21 cellular contexts compared by ENCODE assay signal in genomic region chr13:59843040-59843439, GRCh38.
DNase-seq lines count a peak whose midpoint lies in the region; ATAC-seq, FAIRE-seq and TF ChIP-seq lines count a peak whose summit lies in the region.
"Had no signal": no experiment of that assay in that cellular context is flagged by ENCODE, and none has a peak within 500 bp of the region (broad histone marks: within the 10 kb centered on the region; RNA-seq: fewer than 3 reads in every experiment).

No MANE protein-coding gene starts in this region.

- no peak for TF ChIP-seq CTCF in HepG2 (CRISPR knock-in tag; IDR thresholded peaks at IDR 0.05)
- TF ChIP-seq CTCF in right lobe of liver (IDR thresholded peaks at IDR 0.05) = no peak
- no peak for TF ChIP-seq CTCF in PC-3 (conservative IDR thresholded peaks at IDR 0.05; ENCODE audit: low read depth, low read length)
- no peak for TF ChIP-seq CTCF in endothelial cell of umbilical vein (IDR thresholded peaks at IDR 0.05; ENCODE audit: extremely low read depth in 1 of 2, insufficient read depth in 1 of 2, low read depth in 1 of 2, low read length in 2 of 2)

- H3K27ac ChIP-seq in HepG2 (ENCODE audit: extremely low read length, insufficient read depth, low read length) (no peak overlapping the region), right lobe of liver (no peak overlapping the region), PC-3 (ENCODE audit: low read length) (peak overlapping the region; percentile 66), endothelial cell of umbilical vein (ENCODE audit: insufficient read depth, low read depth, low read length) (no peak overlapping the region)

- CTCF ChIA-PET in HepG2 (lab: Yijun Ruan, JAX; ENCODE audit: low intra/inter-chr PET ratio, low total read pairs) (no interaction called here), PC-3 (lab: Charles Lee) (interaction anchor here (0.5 kb wide), 1 partner anchor 50 kb away, joined by 3 read pairs; no protein-coding TSS in a partner anchor), endothelial cell of umbilical vein (lab: Charles Lee) (interaction anchor here (1.0 to 1.6 kb wide), 5 partner anchors 8 to 42 kb away, joined by 3 to 5 read pairs (median 3); no protein-coding TSS in a partner anchor)

- no peaks in the 10 kb centered on the region for H3F3A ChIP-seq in PC-3 (ENCODE audit: low read length, unreplicated experiment)

- peaks cover 30% of the 10 kb centered on the region for H3K4me1 ChIP-seq in HepG2 (ENCODE audit: insufficient read depth, low read length)
- no peaks in the 10 kb centered on the region for H3K4me1 ChIP-seq in right lobe of liver
- peaks cover 15% of the 10 kb centered on the region for H3K4me1 ChIP-seq in PC-3 (ENCODE audit: insufficient read depth, low read length)
- H3K4me1 ChIP-seq in endothelial cell of umbilical vein (ENCODE audit: control insufficient read depth, extremely low read depth, insufficient read depth, low read length) = peaks cover 14% of the 10 kb centered on the region

- dilution Hi-C loops in endothelial cell of umbilical vein (cut with MboI; ENCODE audit: extremely low pct_ligation_motif_present, low sequenced_read_pairs) = no loop called here

- TF ChIP-seq POLR2A in HepG2 (IDR thresholded peaks at IDR 0.05; ENCODE audit: insufficient read depth in 1 of 2, low read depth in 2 of 2, low read length in 2 of 2) = no peak
- no peak for TF ChIP-seq POLR2A in right lobe of liver (IDR thresholded peaks at IDR 0.05)
- no peak for TF ChIP-seq POLR2A in endothelial cell of umbilical vein (IDR thresholded peaks at IDR 0.05; ENCODE audit: low read depth, low read length)

- WGBS in HepG2 (ENCODE audit: low lambda C conversion rate) = 39% methylated on average over 3 of the region's 3 CpGs
- WGBS in right lobe of liver (ENCODE audit: insufficient coverage, low coverage, low lambda C conversion rate, missing lambda C conversion rate) = 53% methylated on average over 3 of the region's 3 CpGs

- no peak for TF ChIP-seq EP300 in HepG2 (IDR thresholded peaks at IDR 0.05; ENCODE audit: low read depth in 2 of 2, low read length in 2 of 2)
- no peak for TF ChIP-seq EP300 in HepG2 (CRISPR knock-in tag; IDR thresholded peaks at IDR 0.05; ENCODE audit: borderline replicate concordance)

- H3K36me3 ChIP-seq in HepG2 (replicated peaks in 1 of 2; ENCODE audit: control insufficient read depth in 1 of 2, insufficient read depth in 2 of 2, low read length in 2 of 2) (no peaks in the 10 kb centered on the region), right lobe of liver (no peaks in the 10 kb centered on the region), PC-3 (ENCODE audit: low read depth, low read length) (no peaks in the 10 kb centered on the region), endothelial cell of umbilical vein (ENCODE audit: control insufficient read depth in 2 of 2, extremely low read depth in 1 of 2, insufficient read depth in 2 of 2, low read length in 2 of 2) (no peaks in the 10 kb centered on the region)

- no TSS peak for BruUV-seq in HepG2 (replicated peaks; lab: Mats Ljungman, UMichigan)
- no TSS peak for BruUV-seq in PC-3 (replicated peaks; lab: Mats Ljungman, UMichigan)
- no TSS peak for BruUV-seq in endothelial cell of umbilical vein (replicated peaks; lab: Mats Ljungman, UMichigan)

- H4K20me1 ChIP-seq in HepG2 (ENCODE audit: insufficient read depth, low read length) (no peaks in the 10 kb centered on the region), PC-3 (ENCODE audit: low read length) (no peaks in the 10 kb centered on the region), endothelial cell of umbilical vein (replicated peaks; ENCODE audit: control insufficient read depth, extremely low read depth, insufficient read depth, low read length) (no peaks in the 10 kb centered on the region)

- intact Hi-C loops in HepG2 (cut with micrococcal nuclease; ENCODE audit: unreplicated experiment) = no loop called here
- intact Hi-C loops in right lobe of liver (cut with DNase I) = no loop called here
- intact Hi-C loops in PC-3 (cut with micrococcal nuclease) = no loop called here
- intact Hi-C loops in endothelial cell of umbilical vein (cut with micrococcal nuclease) = no loop called here

- H3K79me2 ChIP-seq in HepG2 (ENCODE audit: insufficient read depth, low read length) (no peaks in the 10 kb centered on the region), PC-3 (ENCODE audit: low read length) (no peaks in the 10 kb centered on the region), endothelial cell of umbilical vein (ENCODE audit: control insufficient read depth, insufficient read depth, low read length) (no peaks in the 10 kb centered on the region)

- H3K9me2 ChIP-seq in PC-3 (replicated peaks; ENCODE audit: low read length) = no peaks in the 10 kb centered on the region

- in situ Hi-C loops in HepG2 (cut with HindIII; ENCODE audit: extremely low pct_ligation_motif_present, low pct_unique_long_range_greater_than_20kb) = no loop called here

- no peaks in the 10 kb centered on the region for H3K9me1 ChIP-seq in endothelial cell of umbilical vein (replicated peaks; ENCODE audit: control insufficient read depth, extremely low read depth, insufficient read depth, low read length)

- TF ChIP-seq RAD21 in HepG2 (CRISPR knock-in tag; IDR thresholded peaks at IDR 0.05) = no peak

- H3K4me3 ChIP-seq in HepG2 (replicated peaks in 1 of 3; ENCODE audit: insufficient read depth in 1 of 3, low read depth in 2 of 3, low read length in 3 of 3) (no peak overlapping the region), right lobe of liver (no peak overlapping the region), PC-3 (ENCODE audit: low read length) (no peak overlapping the region), endothelial cell of umbilical vein (replicated peaks in 1 of 3; ENCODE audit: insufficient read depth in 1 of 3, low read depth in 1 of 3, low read length in 3 of 3) (no peak overlapping the region)
- H3K4me3 ChIP-seq: K562 had no signal

- H2AFZ ChIP-seq in HepG2 (ENCODE audit: low read length) = no peak overlapping the region
- no peak overlapping the region for H2AFZ ChIP-seq in PC-3 (ENCODE audit: low read length)
- no peak overlapping the region for H2AFZ ChIP-seq in endothelial cell of umbilical vein (ENCODE audit: low read depth, low read length)

- no peaks in the 10 kb centered on the region for H3K9me3 ChIP-seq in HepG2 (ENCODE audit: low read length)
- H3K9me3 ChIP-seq in right lobe of liver = no peaks in the 10 kb centered on the region
- H3K9me3 ChIP-seq in PC-3 (ENCODE audit: low read length) = no peaks in the 10 kb centered on the region
- no peaks in the 10 kb centered on the region for H3K9me3 ChIP-seq in endothelial cell of umbilical vein (replicated peaks; ENCODE audit: control insufficient read depth, insufficient read depth, low read length)

- H3K4me2 ChIP-seq in HepG2 (ENCODE audit: low read depth, low read length) (no peak overlapping the region), PC-3 (ENCODE audit: low read length) (peak overlapping the region; percentile 40), endothelial cell of umbilical vein (ENCODE audit: insufficient read depth, low read length) (peak overlapping the region; percentile 17)

- ATAC-seq in HepG2 (peak; percentile 92), right lobe of liver (no peak), PC-3 (peak; percentile 84)
- ATAC-seq: K562 had no signal

- DNase-seq in HepG2 (ENCODE audit: low spot score) (peak; percentile 59), right lobe of liver (no peak), PC-3 (peak; percentile 68), endothelial cell of umbilical vein (ENCODE audit: low read depth, low spot score) (peak; percentile 8), NCI-H1417 treated with DMSO at 0.1 percent for 48 hours (lab: John Stamatoyannopoulos, UW) (no peak), GM19238 (ENCODE audit: insufficient read length, low spot score) (no peak), glomerular visceral epithelial cell (ENCODE audit: extremely low spot score) (no peak), amygdala (lab: John Stamatoyannopoulos, UW) (no peak)
- DNase-seq: 8988T, DMS53, GF-D8, H7, NCI-H1105 treated with DMSO at 0.1 percent for 48 hours, NCI-H2029, NCI-H446 treated with DMSO at 0.1 percent for 48 hours, RPMI8226, SHP77 had no signal

- FAIRE-seq in HepG2 (lab: Jason Lieb, UNC) (no peak), endothelial cell of umbilical vein (lab: Jason Lieb, UNC) (no peak)
- FAIRE-seq: D721Med, GM12891, GM19239, K562 had no signal

- POLR2A ChIA-PET in HepG2 (lab: Yijun Ruan, JAX) = no interaction called here
- POLR2A ChIA-PET in PC-3 (lab: Charles Lee; ENCODE audit: unreplicated experiment) = no interaction called here
- POLR2A ChIA-PET in endothelial cell of umbilical vein (lab: Charles Lee) = no interaction called here

- no peak overlapping the region for H3K9ac ChIP-seq in HepG2 (ENCODE audit: insufficient read depth, low read depth, low read length)
- no peak overlapping the region for H3K9ac ChIP-seq in PC-3 (ENCODE audit: low read length)
- H3K9ac ChIP-seq in endothelial cell of umbilical vein (replicated peaks; ENCODE audit: extremely low read depth, insufficient read depth, low read length) = no peak overlapping the region

- H3K27me3 ChIP-seq in HepG2 (ENCODE audit: control insufficient read depth in 1 of 2, insufficient read depth in 2 of 2, low read length in 2 of 2) (no peaks in the 10 kb centered on the region; a peak in 1 of 5 replicates), right lobe of liver (no peaks in the 10 kb centered on the region), PC-3 (ENCODE audit: low read length) (no peaks in the 10 kb centered on the region), endothelial cell of umbilical vein (ENCODE audit: control insufficient read depth in 2 of 2, insufficient read depth in 2 of 2, low read length in 2 of 2) (no peaks in the 10 kb centered on the region)

TF ChIP-seq in endothelial cell of umbilical vein, 7 proteins besides CTCF, POLR2A, EP300 and RAD21:
- TF ChIP-seq GATA2 (IDR thresholded peaks at IDR 0.05; ENCODE audit: insufficient read depth, insufficient read length, low read depth, low read length) (no peak), EZH2 (IDR thresholded peaks at IDR 0.05; ENCODE audit: borderline replicate concordance, low read depth, low read length, severe bottlenecking) (no peak), JUN (IDR thresholded peaks at IDR 0.05; ENCODE audit: borderline replicate concordance, insufficient read depth, insufficient read length, low read depth) (no peak), MYC (IDR thresholded peaks at IDR 0.05; ENCODE audit: low read depth, low read length) (no peak), POLR2AphosphoS5 (IDR thresholded peaks at IDR 0.05; ENCODE audit: insufficient read depth, low read depth, low read length) (no peak), MAX (IDR thresholded peaks at IDR 0.05; ENCODE audit: insufficient read depth, insufficient read length) (no peak), FOS (IDR thresholded peaks at IDR 0.05; ENCODE audit: borderline replicate concordance, insufficient read depth, low read length) (no peak)

Comparison
In these comparisons a context has a peak if more than half of its experiments do, and no peak if none do; other contexts are left out.
1. ATAC-seq: peak in HepG2 (single experiment) and PC-3 (single experiment); none in right lobe of liver (0 of 4).
2. DNase-seq: peak in HepG2 (single experiment), PC-3 (single experiment) and endothelial cell of umbilical vein (single experiment); none in right lobe of liver (0 of 3), NCI-H1417 treated with DMSO at 0.1 percent for 48 hours (single experiment), GM19238 (single experiment), glomerular visceral epithelial cell (single experiment) and amygdala (0 of 56).